In the genomic region with DNA sequence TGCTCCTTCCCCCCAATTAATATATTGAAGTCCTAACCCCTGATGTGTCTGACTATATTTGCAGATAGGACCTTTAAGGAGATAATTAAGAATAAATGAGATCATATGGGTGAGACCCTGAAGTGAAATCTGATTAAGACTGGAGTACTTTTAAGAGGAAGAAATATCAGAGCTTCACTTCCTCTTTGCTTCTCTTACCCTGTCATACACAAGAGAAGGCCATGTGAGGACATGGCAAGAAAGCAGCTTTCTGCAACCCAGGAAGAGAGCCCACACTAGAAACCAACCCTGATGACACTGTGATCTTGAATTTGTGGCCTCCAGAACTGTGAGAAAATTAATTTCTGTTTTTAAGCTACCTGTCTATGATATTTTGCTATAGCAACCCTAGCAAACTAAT, we compare ENCODE assay signal across 1 cellular context.
TF ChIP-seq lines count a peak whose summit lies in the region.

No MANE protein-coding gene starts in this region.

TF ChIP-seq in K562, 482 proteins besides CTCF, POLR2A, EP300 and RAD21 (continued from another document):
- TF ChIP-seq, protein P1, sequence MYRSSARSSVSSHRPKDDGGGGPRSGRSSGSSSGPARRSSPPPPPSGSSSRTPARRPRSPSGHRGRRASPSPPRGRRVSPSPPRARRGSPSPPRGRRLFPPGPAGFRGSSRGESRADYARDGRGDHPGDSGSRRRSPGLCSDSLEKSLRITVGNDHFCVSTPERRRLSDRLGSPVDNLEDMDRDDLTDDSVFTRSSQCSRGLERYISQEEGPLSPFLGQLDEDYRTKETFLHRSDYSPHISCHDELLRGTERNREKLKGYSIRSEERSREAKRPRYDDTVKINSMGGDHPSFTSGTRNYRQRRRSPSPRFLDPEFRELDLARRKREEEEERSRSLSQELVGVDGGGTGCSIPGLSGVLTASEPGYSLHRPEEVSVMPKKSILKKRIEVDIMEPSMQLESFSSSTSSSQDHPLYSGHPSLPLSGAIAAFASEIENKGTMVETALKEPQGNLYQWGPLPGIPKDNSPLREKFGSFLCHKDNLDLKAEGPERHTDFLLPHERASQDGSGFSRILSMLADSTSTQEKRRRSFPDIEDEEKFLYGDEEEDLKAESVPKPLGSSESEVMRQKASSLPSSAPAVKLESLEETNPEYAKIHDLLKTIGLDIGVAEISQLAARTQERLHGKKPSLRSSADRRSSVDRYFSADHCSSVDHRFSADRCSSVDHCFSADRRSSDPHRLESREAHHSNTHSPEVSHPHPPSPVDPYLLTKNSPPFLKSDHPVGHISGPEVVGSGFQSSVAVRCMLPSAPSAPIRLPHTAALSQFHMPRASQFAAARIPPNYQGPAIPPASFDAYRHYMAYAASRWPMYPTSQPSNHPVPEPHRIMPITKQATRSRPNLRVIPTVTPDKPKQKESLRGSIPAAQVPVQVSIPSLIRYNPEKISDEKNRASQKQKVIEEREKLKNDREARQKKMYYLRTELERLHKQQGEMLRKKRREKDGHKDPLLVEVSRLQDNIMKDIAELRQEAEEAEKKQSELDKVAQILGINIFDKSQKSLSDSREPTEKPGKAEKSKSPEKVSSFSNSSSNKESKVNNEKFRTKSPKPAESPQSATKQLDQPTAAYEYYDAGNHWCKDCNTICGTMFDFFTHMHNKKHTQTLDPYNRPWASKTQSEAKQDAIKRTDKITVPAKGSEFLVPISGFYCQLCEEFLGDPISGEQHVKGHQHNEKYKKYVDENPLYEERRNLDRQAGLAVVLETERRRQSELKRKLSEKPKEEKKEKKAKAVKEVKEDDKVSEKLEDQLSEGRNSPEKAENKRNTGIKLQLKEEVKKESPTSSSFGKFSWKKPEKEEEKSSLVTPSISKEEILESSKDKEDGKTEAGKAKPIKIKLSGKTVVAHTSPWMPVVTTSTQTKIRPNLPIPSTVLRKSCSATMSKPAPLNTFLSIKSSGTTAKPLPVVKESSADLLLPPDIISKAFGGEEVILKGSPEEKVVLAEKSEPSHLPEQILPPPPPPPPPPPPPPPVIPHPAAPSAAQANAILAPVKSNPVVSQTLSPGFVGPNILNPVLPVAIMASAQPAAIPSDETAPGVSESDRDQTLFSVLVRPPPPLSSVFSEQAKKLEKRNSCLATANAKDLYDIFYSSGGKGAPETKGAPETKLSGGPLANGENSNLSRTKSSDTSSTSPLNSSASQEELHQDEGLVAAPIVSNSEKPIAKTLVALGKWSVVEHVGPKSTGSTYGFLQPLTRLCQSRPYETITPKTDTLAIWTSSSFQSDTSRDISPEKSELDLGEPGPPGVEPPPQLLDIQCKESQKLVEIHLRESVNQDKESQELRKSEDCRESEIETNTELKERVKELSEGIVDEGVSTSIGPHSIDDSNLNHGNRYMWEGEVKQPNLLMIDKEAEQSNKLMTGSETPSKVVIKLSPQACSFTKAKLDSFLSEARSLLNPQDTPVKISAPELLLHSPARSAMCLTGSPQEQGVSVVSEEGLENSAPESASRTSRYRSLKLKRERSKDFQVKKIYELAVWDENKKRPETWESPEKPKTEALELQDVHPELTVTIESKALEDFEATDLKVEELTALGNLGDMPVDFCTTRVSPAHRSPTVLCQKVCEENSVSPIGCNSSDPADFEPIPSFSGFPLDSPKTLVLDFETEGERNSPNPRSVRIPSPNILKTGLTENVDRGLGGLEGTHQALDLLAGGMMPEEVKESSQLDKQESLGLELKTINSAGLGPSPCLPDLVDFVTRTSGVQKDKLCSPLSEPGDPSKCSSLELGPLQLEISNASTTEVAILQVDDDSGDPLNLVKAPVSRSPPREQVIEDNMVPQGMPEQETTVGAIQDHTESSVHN (IDR thresholded peaks at IDR 0.05; ENCODE audit: borderline replicate concordance in 1 of 2, low read depth in 1 of 2): no peak
- TF ChIP-seq ZC3H11A (IDR thresholded peaks at IDR 0.05; ENCODE audit: low read depth, low read length): no peak
- TF ChIP-seq RCOR1 (IDR thresholded peaks at IDR 0.05; ENCODE audit: borderline replicate concordance in 1 of 2, low read depth in 2 of 2, low read length in 2 of 2): peak in 1 of 2 experiments; percentile 32; a peak in 1 of 4 replicates
- TF ChIP-seq SMARCE1 (IDR thresholded peaks at IDR 0.05): peak; percentile 48; the same call in 1 of the 2 replicates
- no peak for TF ChIP-seq HNRNPK (IDR thresholded peaks at IDR 0.05; ENCODE audit: low read depth, low read length, poor library complexity, severe bottlenecking)
- TF ChIP-seq ZNF583 (CRISPR knock-in tag; IDR thresholded peaks at IDR 0.05): no peak
- TF ChIP-seq SMARCA4 (IDR thresholded peaks at IDR 0.05): peak; percentile 47; the same call in 1 of the 2 replicates
- peak; percentile 21; the same call in 1 of the 2 replicates for TF ChIP-seq ARID1B (IDR thresholded peaks at IDR 0.05)
- TF ChIP-seq, protein P2, sequence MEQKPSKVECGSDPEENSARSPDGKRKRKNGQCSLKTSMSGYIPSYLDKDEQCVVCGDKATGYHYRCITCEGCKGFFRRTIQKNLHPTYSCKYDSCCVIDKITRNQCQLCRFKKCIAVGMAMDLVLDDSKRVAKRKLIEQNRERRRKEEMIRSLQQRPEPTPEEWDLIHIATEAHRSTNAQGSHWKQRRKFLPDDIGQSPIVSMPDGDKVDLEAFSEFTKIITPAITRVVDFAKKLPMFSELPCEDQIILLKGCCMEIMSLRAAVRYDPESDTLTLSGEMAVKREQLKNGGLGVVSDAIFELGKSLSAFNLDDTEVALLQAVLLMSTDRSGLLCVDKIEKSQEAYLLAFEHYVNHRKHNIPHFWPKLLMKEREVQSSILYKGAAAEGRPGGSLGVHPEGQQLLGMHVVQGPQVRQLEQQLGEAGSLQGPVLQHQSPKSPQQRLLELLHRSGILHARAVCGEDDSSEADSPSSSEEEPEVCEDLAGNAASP (IDR thresholded peaks at IDR 0.05): peak; percentile 80
- TF ChIP-seq RFX1 (IDR thresholded peaks at IDR 0.05): peak; percentile 17; the same call in 1 of the 2 replicates
- 0 out of 2 replicates have a peak, but pooled peaks have one; percentile 8 for TF ChIP-seq CREM (IDR thresholded peaks at IDR 0.05; ENCODE audit: low read depth)
- TF ChIP-seq FOSL1 (tag; conservative IDR thresholded peaks at IDR 0.05): 0 out of 2 replicates have a peak, but pooled peaks have one; percentile 37
- no peak for TF ChIP-seq ZNF764 (CRISPR knock-in tag; IDR thresholded peaks at IDR 0.05; ENCODE audit: low read depth)
- peak; percentile 96 for TF ChIP-seq SPI1 (IDR thresholded peaks at IDR 0.05; ENCODE audit: borderline replicate concordance, low read depth, low read length)
- peak; percentile 33; the same call in 1 of the 2 replicates for TF ChIP-seq DPF2 (IDR thresholded peaks at IDR 0.05)
- no peak for TF ChIP-seq BACH1 (tag; IDR thresholded peaks at IDR 0.05)
- TF ChIP-seq JUND (IDR thresholded peaks at IDR 0.05; ENCODE audit: borderline replicate concordance, low read depth, low read length): peak; percentile 36; the same call in 1 of the 2 replicates
- TF ChIP-seq JUND (tag; IDR thresholded peaks at IDR 0.05; ENCODE audit: borderline replicate concordance, low read depth, low read length): peak; percentile 54; the same call in 1 of the 3 replicates
- TF ChIP-seq ATF7 (IDR thresholded peaks at IDR 0.05): peak; percentile 63
- TF ChIP-seq, protein P3, sequence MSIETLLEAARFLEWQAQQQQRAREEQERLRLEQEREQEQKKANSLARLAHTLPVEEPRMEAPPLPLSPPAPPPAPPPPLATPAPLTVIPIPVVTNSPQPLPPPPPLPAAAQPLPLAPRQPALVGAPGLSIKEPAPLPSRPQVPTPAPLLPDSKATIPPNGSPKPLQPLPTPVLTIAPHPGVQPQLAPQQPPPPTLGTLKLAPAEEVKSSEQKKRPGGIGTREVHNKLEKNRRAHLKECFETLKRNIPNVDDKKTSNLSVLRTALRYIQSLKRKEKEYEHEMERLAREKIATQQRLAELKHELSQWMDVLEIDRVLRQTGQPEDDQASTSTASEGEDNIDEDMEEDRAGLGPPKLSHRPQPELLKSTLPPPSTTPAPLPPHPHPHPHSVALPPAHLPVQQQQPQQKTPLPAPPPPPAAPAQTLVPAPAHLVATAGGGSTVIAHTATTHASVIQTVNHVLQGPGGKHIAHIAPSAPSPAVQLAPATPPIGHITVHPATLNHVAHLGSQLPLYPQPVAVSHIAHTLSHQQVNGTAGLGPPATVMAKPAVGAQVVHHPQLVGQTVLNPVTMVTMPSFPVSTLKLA (conservative IDR thresholded peaks at IDR 0.05): 0 out of 4 replicates have a peak, but pooled peaks of 1 of the 2 experiments have one; percentile 31
- no peak for TF ChIP-seq RBFOX2 (IDR thresholded peaks at IDR 0.05; ENCODE audit: low read depth, low read length)
- no peak for TF ChIP-seq TAL1 (IDR thresholded peaks at IDR 0.05)
- TF ChIP-seq MEIS2 (IDR thresholded peaks at IDR 0.05; ENCODE audit: partially characterized antibody): peak; percentile 24
- TF ChIP-seq ZBTB8A (IDR thresholded peaks at IDR 0.05; ENCODE audit: partially characterized antibody): no peak
- no peak for TF ChIP-seq ZNF175 (CRISPR knock-in tag; IDR thresholded peaks at IDR 0.05; ENCODE audit: low read depth)
- peak; percentile 58 for TF ChIP-seq ETV1 (tag; conservative IDR thresholded peaks at IDR 0.05; ENCODE audit: low read depth)
- peak; percentile 58 for TF ChIP-seq ELF1 (tag; IDR thresholded peaks at IDR 0.05)
- no peak for TF ChIP-seq NR4A1 (CRISPR knock-in tag; IDR thresholded peaks at IDR 0.05)
- TF ChIP-seq NR4A1 (tag; IDR thresholded peaks at IDR 0.05): no peak
- TF ChIP-seq KAT8 (IDR thresholded peaks at IDR 0.05; ENCODE audit: low read depth): no peak
- TF ChIP-seq CSDE1 (IDR thresholded peaks at IDR 0.05): no peak
- TF ChIP-seq, protein P4, sequence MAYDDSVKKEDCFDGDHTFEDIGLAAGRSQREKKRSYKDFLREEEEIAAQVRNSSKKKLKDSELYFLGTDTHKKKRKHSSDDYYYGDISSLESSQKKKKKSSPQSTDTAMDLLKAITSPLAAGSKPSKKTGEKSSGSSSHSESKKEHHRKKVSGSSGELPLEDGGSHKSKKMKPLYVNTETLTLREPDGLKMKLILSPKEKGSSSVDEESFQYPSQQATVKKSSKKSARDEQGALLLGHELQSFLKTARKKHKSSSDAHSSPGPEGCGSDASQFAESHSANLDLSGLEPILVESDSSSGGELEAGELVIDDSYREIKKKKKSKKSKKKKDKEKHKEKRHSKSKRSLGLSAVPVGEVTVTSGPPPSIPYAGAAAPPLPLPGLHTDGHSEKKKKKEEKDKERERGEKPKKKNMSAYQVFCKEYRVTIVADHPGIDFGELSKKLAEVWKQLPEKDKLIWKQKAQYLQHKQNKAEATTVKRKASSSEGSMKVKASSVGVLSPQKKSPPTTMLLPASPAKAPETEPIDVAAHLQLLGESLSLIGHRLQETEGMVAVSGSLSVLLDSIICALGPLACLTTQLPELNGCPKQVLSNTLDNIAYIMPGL (CRISPR knock-in tag; IDR thresholded peaks at IDR 0.05): no peak
- no peak for TF ChIP-seq ZNF165 (CRISPR knock-in tag; IDR thresholded peaks at IDR 0.05; ENCODE audit: borderline replicate concordance)
